Comparison of ENCODE assay signal across 11 cellular contexts in the genomic region with DNA sequence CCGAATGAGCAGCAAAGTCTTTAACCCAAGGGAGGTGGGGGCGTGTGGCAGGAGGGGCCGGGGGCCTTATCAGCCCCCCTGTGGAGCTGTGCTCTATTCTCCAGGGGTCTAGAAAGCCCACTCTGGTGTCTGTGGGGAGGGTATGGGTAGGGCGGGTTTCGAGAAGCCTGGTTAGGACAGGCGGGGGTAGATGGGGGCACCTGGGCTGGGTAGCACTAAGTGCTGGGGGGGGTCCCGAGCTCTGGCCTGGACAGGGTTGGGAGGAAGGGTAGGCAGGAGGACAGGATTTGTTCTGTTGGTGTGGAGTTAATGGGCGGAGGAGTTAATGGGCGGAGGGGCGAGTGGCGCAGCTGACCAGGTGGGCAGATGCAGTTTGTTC. TPM values are rescaled to one million over a fixed set of nuclear protein-coding genes. Genes with fewer than 3 reads are reported as not detected.
A peak's percentile ranks its signal among the peaks of the same experiment; 100 is the strongest.
DNase-seq lines count a peak whose midpoint lies in the region; ATAC-seq and TF ChIP-seq lines count a peak whose summit lies in the region.
"Had no signal": no experiment of that assay in that cellular context is flagged by ENCODE, and none has a peak within 500 bp of the region (broad histone marks: within the 10 kb centered on the region; RNA-seq: fewer than 3 reads in every experiment).

No MANE protein-coding gene starts in this region.

- no peaks in the 10 kb centered on the region for H3K9me3 ChIP-seq in T-helper 17 cell (ENCODE audit: control insufficient read depth, low read length, poor library complexity, severe bottlenecking)
- no peaks in the 10 kb centered on the region for H3K9me3 ChIP-seq in fibroblast of lung (ENCODE audit: control insufficient read depth, insufficient read depth, low read depth, low read length)
- H3K9me3 ChIP-seq in prostate gland = no peaks in the 10 kb centered on the region
- H3K9me3 ChIP-seq: body of pancreas had no signal

- no peaks in the 10 kb centered on the region for H3K27me3 Mint-ChIP-seq in T-helper 1 cell treated with Interleukin-12 subunit alpha and Interleukin-12 subunit beta and Interleukin-4 antibody, amounts not matched to agents 30 μg/mL and 1 μg/mL, for 36 hours (ENCODE audit: low read depth)
- no peaks in the 10 kb centered on the region for H3K27me3 Mint-ChIP-seq in T-helper 17 cell

- H3K4me1 ChIP-seq in fibroblast of lung (ENCODE audit: control insufficient read depth, extremely low read depth, insufficient read depth, low read length) = peaks cover 16% of the 10 kb centered on the region
- H3K4me1 ChIP-seq in prostate gland (replicated peaks) = peaks cover 7% of the 10 kb centered on the region

- H3K4me3 Mint-ChIP-seq in T-helper 1 cell treated with Interleukin-12 subunit alpha and Interleukin-12 subunit beta and Interleukin-4 antibody, amounts not matched to agents 30 μg/mL and 1 μg/mL, for 36 hours = peak overlapping the region; percentile 31
- peak overlapping the region; percentile 95 for H3K4me3 Mint-ChIP-seq in T-helper 17 cell
- peak overlapping the region; percentile 76 for H3K4me3 Mint-ChIP-seq in stimulated activated effector memory CD8-positive, alpha-beta T cell treated with anti-CD3 and anti-CD28 coated beads, Interleukin-12 subunit alpha, Interleukin-12 subunit beta, amount 100 ng/mL, for 72 hours

- H3K27ac ChIP-seq in fibroblast of lung (ENCODE audit: insufficient read depth, low read length) (no peak overlapping the region), prostate gland (peak overlapping the region in 1 of 2 donors; percentile 81)

- DNase-seq in T-helper 1 cell (no peak), T-helper 17 cell (no peak), fibroblast of lung (ENCODE audit: low read depth in 2 of 2) (no peak), SHP77 treated with DMSO at 0.1 percent for 48 hours (lab: John Stamatoyannopoulos, UW) (no peak), prostate gland (ENCODE audit: low spot score) (no peak), putamen (ENCODE audit: low spot score) (no peak)
- DNase-seq in stimulated activated effector memory CD8-positive, alpha-beta T cell treated with anti-CD3 and anti-CD28 coated beads, Interleukin-12 subunit alpha, Interleukin-12 subunit beta, amount 100 ng/mL, for 72 hours (ENCODE audit: low spot score in 2 of 2) = no peak
- DNase-seq: body of pancreas; NCI-H1694; stimulated activated naive CD4-positive, alpha-beta T cell treated with Interleukin-2 at 50 U/mL for 16 hours had no signal

- H3K9me3 Mint-ChIP-seq in T-helper 1 cell treated with Interleukin-12 subunit alpha and Interleukin-12 subunit beta and Interleukin-4 antibody, amounts not matched to agents 30 μg/mL and 1 μg/mL, for 36 hours = no peaks in the 10 kb centered on the region
- no peaks in the 10 kb centered on the region for H3K9me3 Mint-ChIP-seq in stimulated activated effector memory CD8-positive, alpha-beta T cell treated with anti-CD3 and anti-CD28 coated beads, Interleukin-12 subunit alpha, Interleukin-12 subunit beta, amount 100 ng/mL, for 72 hours

- peaks cover 11% of the 10 kb centered on the region for H3K4me1 Mint-ChIP-seq in T-helper 1 cell treated with Interleukin-12 subunit alpha and Interleukin-12 subunit beta and Interleukin-4 antibody, amounts not matched to agents 30 μg/mL and 1 μg/mL, for 36 hours (ENCODE audit: low read depth)
- peaks cover 15% of the 10 kb centered on the region for H3K4me1 Mint-ChIP-seq in T-helper 17 cell
- H3K4me1 Mint-ChIP-seq in stimulated activated effector memory CD8-positive, alpha-beta T cell treated with anti-CD3 and anti-CD28 coated beads, Interleukin-12 subunit alpha, Interleukin-12 subunit beta, amount 100 ng/mL, for 72 hours = peaks cover 25% of the 10 kb centered on the region

- peak overlapping the region in 1 of 4 experiments; percentile 68 for H3K4me3 ChIP-seq in fibroblast of lung (replicated peaks in 1 of 4; ENCODE audit: control extremely low read depth in 1 of 4, insufficient read depth in 1 of 4, low read depth in 3 of 4, low read length in 4 of 4)
- no peak overlapping the region for H3K4me3 ChIP-seq in prostate gland
- H3K4me3 ChIP-seq: body of pancreas had no signal

- H3K27me3 ChIP-seq in fibroblast of lung (ENCODE audit: control insufficient read depth, insufficient read depth, low read length) = no peaks in the 10 kb centered on the region
- no peaks in the 10 kb centered on the region for H3K27me3 ChIP-seq in prostate gland (replicated peaks; ENCODE audit: insufficient read depth)
- H3K27me3 ChIP-seq: body of pancreas had no signal

- H3K79me2 ChIP-seq in fibroblast of lung (ENCODE audit: control insufficient read depth, insufficient read depth, low read length) = peaks cover 12% of the 10 kb centered on the region

- no peak for ATAC-seq in T-helper 17 cell
- ATAC-seq in stimulated activated effector memory CD8-positive, alpha-beta T cell treated with anti-CD3 and anti-CD28 coated beads, Interleukin-12 subunit alpha, Interleukin-12 subunit beta, amount 100 ng/mL, for 72 hours = no peak
- ATAC-seq: body of pancreas had no signal

- TF ChIP-seq POLR2A in prostate gland (IDR thresholded peaks at IDR 0.05) = no peak

- TF ChIP-seq CTCF in fibroblast of lung (conservative IDR thresholded peaks at IDR 0.05 in 1 of 2, IDR thresholded peaks at IDR 0.05 in 1 of 2; ENCODE audit: low read depth in 1 of 2, low read length in 2 of 2) = no peak
- TF ChIP-seq CTCF in prostate gland (IDR thresholded peaks at IDR 0.05) = no peak

- no peak overlapping the region for H3K9ac ChIP-seq in fibroblast of lung (ENCODE audit: insufficient read depth, low read length)

- H3K36me3 ChIP-seq in fibroblast of lung (ENCODE audit: control insufficient read depth, insufficient read depth, low read length) (no peaks in the 10 kb centered on the region), prostate gland (no peaks in the 10 kb centered on the region)

- H4K20me1 ChIP-seq in fibroblast of lung (ENCODE audit: control insufficient read depth, extremely low read depth, insufficient read depth, low read length) = no peaks in the 10 kb centered on the region

- 89% methylated on average over 11 of the region's 11 CpGs for WGBS in prostate gland

- H2AFZ ChIP-seq in fibroblast of lung (ENCODE audit: low read length) = no peak overlapping the region

- peak overlapping the region; percentile 89 for H3K4me2 ChIP-seq in fibroblast of lung (ENCODE audit: extremely low read depth, insufficient read depth, low read length)

- no peaks in the 10 kb centered on the region for H3K36me3 Mint-ChIP-seq in T-helper 1 cell treated with Interleukin-12 subunit alpha and Interleukin-12 subunit beta and Interleukin-4 antibody, amounts not matched to agents 30 μg/mL and 1 μg/mL, for 36 hours (ENCODE audit: low read depth)
- no peaks in the 10 kb centered on the region for H3K36me3 Mint-ChIP-seq in T-helper 17 cell (ENCODE audit: low read depth)
- peaks cover 7% of the 10 kb centered on the region for H3K36me3 Mint-ChIP-seq in stimulated activated effector memory CD8-positive, alpha-beta T cell treated with anti-CD3 and anti-CD28 coated beads, Interleukin-12 subunit alpha, Interleukin-12 subunit beta, amount 100 ng/mL, for 72 hours

- intact Hi-C loops in prostate gland (cut with DNase I) = loop anchor here (5.0 kb wide), 1 partner anchor 166 kb away; no protein-coding TSS in a partner anchor

- no peak overlapping the region for H3K27ac Mint-ChIP-seq in T-helper 1 cell treated with Interleukin-12 subunit alpha and Interleukin-12 subunit beta and Interleukin-4 antibody, amounts not matched to agents 30 μg/mL and 1 μg/mL, for 36 hours
- no peak overlapping the region for H3K27ac Mint-ChIP-seq in T-helper 17 cell
- H3K27ac Mint-ChIP-seq in stimulated activated effector memory CD8-positive, alpha-beta T cell treated with anti-CD3 and anti-CD28 coated beads, Interleukin-12 subunit alpha, Interleukin-12 subunit beta, amount 100 ng/mL, for 72 hours = peak overlapping the region; percentile 67

RNA-seq across cellular contexts. Expression of gene PACS2, which starts 2.0 kb away (rescaled TPM):
- total RNA-seq in T-helper 17 cell (10 to 100 TPM; 56.0 to 64.9 TPM), fibroblast of lung (36.2 and 52.5 TPM in 2 replicates), prostate gland (100 to 1,000 TPM in 1 of 2 donors, 10 to 100 TPM in 1; 48.5 to 124 TPM)
- 20.3 and 23.2 TPM in 2 replicates for polyA plus RNA-seq in fibroblast of lung
- polyA plus RNA-seq in fibroblast of lung (2012) = 29.4 and 34.6 TPM in 2 replicates
- 34.9 and 40.3 TPM in 2 replicates for polyA minus RNA-seq in fibroblast of lung (ENCODE audit: low replicate concordance)

RNA-seq across cellular contexts. Expression of gene BRF1, which starts 15.8 kb away (rescaled TPM):
- total RNA-seq in T-helper 17 cell = 10 to 100 TPM; 60.1 to 62.6 TPM
- 26.5 and 33.4 TPM in 2 replicates for total RNA-seq in fibroblast of lung
- polyA plus RNA-seq in fibroblast of lung = 7.4 and 8.4 TPM in 2 replicates
- 17.0 and 17.3 TPM in 2 replicates for polyA plus RNA-seq in fibroblast of lung (2012)
- polyA minus RNA-seq in fibroblast of lung (ENCODE audit: low replicate concordance) = 29.3 and 37.6 TPM in 2 replicates
- 10 to 100 TPM; 64.9 to 88.9 TPM for total RNA-seq in prostate gland

Comparison
In these comparisons a context has a peak if more than half of its experiments do, and no peak if none do; other contexts are left out.
1. H3K4me3 Mint-ChIP-seq: peak in every context shown above with its lines; median percentile 95 in T-helper 17 cell; 76 in stimulated activated effector memory CD8-positive, alpha-beta T cell treated with anti-CD3 and anti-CD28 coated beads, Interleukin-12 subunit alpha, Interleukin-12 subunit beta, amount 100 ng/mL, for 72 hours; 31 in T-helper 1 cell treated with Interleukin-12 subunit alpha and Interleukin-12 subunit beta and Interleukin-4 antibody, amounts not matched to agents 30 μg/mL and 1 μg/mL, for 36 hours.